Comparison of ENCODE assay signal across 1 cellular context in the genomic region with DNA sequence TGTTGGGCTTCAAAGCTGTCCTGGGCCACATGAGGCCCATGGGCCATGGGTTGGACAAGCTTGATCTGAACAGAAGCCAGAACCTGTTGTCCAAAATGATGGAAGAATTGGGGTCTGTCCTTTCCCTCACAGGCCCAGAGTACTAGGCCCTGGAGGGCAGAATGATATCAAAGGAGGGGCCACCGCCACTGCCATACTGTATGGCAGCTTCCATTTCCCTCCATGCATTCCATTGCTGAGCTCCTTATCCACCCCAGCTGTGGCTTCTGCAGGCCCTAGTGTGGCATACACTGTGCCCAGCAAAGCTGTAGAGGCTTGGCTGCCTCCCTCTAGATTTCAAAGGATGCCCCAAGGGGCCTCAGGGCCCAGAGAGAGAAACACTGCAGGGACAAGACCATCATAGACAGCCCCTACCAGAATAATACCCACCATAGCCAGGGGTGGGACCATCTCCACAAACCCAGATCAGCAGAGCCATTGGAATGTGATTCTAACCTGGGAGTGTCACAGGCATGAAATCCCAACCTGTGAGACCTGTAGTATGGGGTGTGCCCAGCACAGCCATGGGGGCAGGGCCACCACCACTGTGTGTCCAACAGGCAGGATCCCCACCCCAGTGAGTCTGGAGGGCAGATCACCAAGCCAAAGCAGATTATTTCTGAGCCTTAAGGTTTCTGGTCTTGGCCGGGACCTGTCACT.
TF ChIP-seq lines count a peak whose summit lies in the region.

No MANE protein-coding gene starts in this region.

TF ChIP-seq in SK-N-SH, 30 proteins besides CTCF, POLR2A, EP300 and RAD21 (continued from another document):
- TF ChIP-seq, protein P1, sequence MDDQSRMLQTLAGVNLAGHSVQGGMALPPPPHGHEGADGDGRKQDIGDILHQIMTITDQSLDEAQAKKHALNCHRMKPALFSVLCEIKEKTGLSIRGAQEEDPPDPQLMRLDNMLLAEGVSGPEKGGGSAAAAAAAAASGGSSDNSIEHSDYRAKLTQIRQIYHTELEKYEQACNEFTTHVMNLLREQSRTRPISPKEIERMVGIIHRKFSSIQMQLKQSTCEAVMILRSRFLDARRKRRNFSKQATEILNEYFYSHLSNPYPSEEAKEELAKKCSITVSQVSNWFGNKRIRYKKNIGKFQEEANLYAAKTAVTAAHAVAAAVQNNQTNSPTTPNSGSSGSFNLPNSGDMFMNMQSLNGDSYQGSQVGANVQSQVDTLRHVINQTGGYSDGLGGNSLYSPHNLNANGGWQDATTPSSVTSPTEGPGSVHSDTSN (IDR thresholded peaks at IDR 0.05): no peak
- TF ChIP-seq IRF3 (IDR thresholded peaks at IDR 0.05; ENCODE audit: low read depth, low read length) (no peak), MAX (IDR thresholded peaks at IDR 0.05; ENCODE audit: low read depth) (no peak), YY1 (IDR thresholded peaks at IDR 0.05; ENCODE audit: low read depth) (no peak), TAF1 (IDR thresholded peaks at IDR 0.05; ENCODE audit: borderline replicate concordance, low read depth, low read length) (no peak), GABPA (IDR thresholded peaks at IDR 0.05; ENCODE audit: low read depth) (no peak), RCOR1 (IDR thresholded peaks at IDR 0.05; ENCODE audit: low read length) (no peak), NFIC (IDR thresholded peaks at IDR 0.05; ENCODE audit: borderline replicate concordance) (no peak), FOXJ3 (CRISPR knock-in tag; IDR thresholded peaks at IDR 0.05) (no peak), JUND (IDR thresholded peaks at IDR 0.05) (no peak), TEAD4 (IDR thresholded peaks at IDR 0.05; ENCODE audit: borderline replicate concordance, insufficient read depth) (no peak), POLR2AphosphoS5 (IDR thresholded peaks at IDR 0.05; ENCODE audit: low read depth, low read length) (no peak), SIN3A (IDR thresholded peaks at IDR 0.05; ENCODE audit: borderline replicate concordance, low read depth, low read length) (no peak), ZBTB33 (IDR thresholded peaks at IDR 0.05; ENCODE audit: borderline replicate concordance, low read depth) (no peak), RFX5 (IDR thresholded peaks at IDR 0.05; ENCODE audit: low read length) (no peak), FOSL2 (IDR thresholded peaks at IDR 0.05; ENCODE audit: borderline replicate concordance, low read depth) (no peak), MXI1 (IDR thresholded peaks at IDR 0.05; ENCODE audit: low read depth, low read length) (no peak)
- TF ChIP-seq, protein P2, sequence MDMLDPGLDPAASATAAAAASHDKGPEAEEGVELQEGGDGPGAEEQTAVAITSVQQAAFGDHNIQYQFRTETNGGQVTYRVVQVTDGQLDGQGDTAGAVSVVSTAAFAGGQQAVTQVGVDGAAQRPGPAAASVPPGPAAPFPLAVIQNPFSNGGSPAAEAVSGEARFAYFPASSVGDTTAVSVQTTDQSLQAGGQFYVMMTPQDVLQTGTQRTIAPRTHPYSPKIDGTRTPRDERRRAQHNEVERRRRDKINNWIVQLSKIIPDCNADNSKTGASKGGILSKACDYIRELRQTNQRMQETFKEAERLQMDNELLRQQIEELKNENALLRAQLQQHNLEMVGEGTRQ (IDR thresholded peaks at IDR 0.05; ENCODE audit: borderline replicate concordance, low read depth, low read length): no peak
